11 cellular contexts compared by ENCODE assay signal in genomic region chr7:116341222-116341907, GRCh38.
DNase-seq lines count a peak whose midpoint lies in the region; ATAC-seq and TF ChIP-seq lines count a peak whose summit lies in the region.
"Had no signal": no experiment of that assay in that cellular context is flagged by ENCODE, and none has a peak within 500 bp of the region (broad histone marks: within the 10 kb centered on the region; RNA-seq: fewer than 3 reads in every experiment).

No MANE protein-coding gene starts in this region.

- peak; percentile 65 for TF ChIP-seq CTCF in Loucy (conservative IDR thresholded peaks at IDR 0.05; ENCODE audit: low read length)
- peak; percentile 62 for TF ChIP-seq CTCF in endodermal cell (conservative IDR thresholded peaks at IDR 0.05)
- peak in 1 of 4 experiments; percentile 20 for TF ChIP-seq CTCF in sigmoid colon (IDR thresholded peaks at IDR 0.05)

- 86 to 87% methylated on average over 1 to 3 of the region's 4 CpGs for WGBS in endodermal cell (ENCODE audit: insufficient coverage in 1 of 2, insufficient read length in 1 of 2), 2 experiments
- WGBS in sigmoid colon, 2 donors: 78 to 84% methylated on average over 4 of the region's 4 CpGs

- peak overlapping the region; percentile 72 for H3K4me2 ChIP-seq in Loucy (ENCODE audit: low read depth, low read length, poor library complexity, severe bottlenecking)

- H3K27me3 Mint-ChIP-seq in endodermal cell (ENCODE audit: insufficient read depth): no peaks in the 10 kb centered on the region
- H3K27me3 Mint-ChIP-seq in activated CD4-positive, alpha-beta T cell treated with anti-CD3 and anti-CD28 coated beads, Interleukin-2, amount 10 ng/mL, durations not matched to agents 24 days and 14 days: peaks cover 19% of the 10 kb centered on the region
- H3K27me3 Mint-ChIP-seq: progenitor cell of endocrine pancreas had no signal

- no peaks in the 10 kb centered on the region for H3K36me3 Mint-ChIP-seq in endodermal cell (ENCODE audit: low read depth)
- no peaks in the 10 kb centered on the region for H3K36me3 Mint-ChIP-seq in activated CD4-positive, alpha-beta T cell treated with anti-CD3 and anti-CD28 coated beads, Interleukin-2, amount 10 ng/mL, durations not matched to agents 24 days and 14 days (ENCODE audit: low read depth)

- no peak for TF ChIP-seq POLR2A in sigmoid colon (IDR thresholded peaks at IDR 0.05)

- ATAC-seq in GM19463 (IDR thresholded peaks at IDR 0.05; ENCODE audit: unreplicated experiment) (peak; percentile 44), GM18520 (IDR thresholded peaks at IDR 0.05; ENCODE audit: unreplicated experiment) (no peak)
- ATAC-seq: activated T-cell treated with anti-CD3 and anti-CD28 coated beads, Interleukin-2, amount 50 U/mL, for 4 hours had no signal

- no peaks in the 10 kb centered on the region for H3K27me3 ChIP-seq in Loucy (ENCODE audit: insufficient read depth, low read length, poor library complexity, severe bottlenecking)
- no peaks in the 10 kb centered on the region for H3K27me3 ChIP-seq in endodermal cell (ENCODE audit: control insufficient read depth, insufficient read depth, low read length, poor library complexity, severe bottlenecking)
- no peaks in the 10 kb centered on the region for H3K27me3 ChIP-seq in sigmoid colon

- peak overlapping the region; percentile 67 for H2AFZ ChIP-seq in Loucy (ENCODE audit: low read length)

- peak overlapping the region; percentile 50 for H3K9ac ChIP-seq in Loucy (ENCODE audit: low read depth, low read length, poor library complexity, severe bottlenecking)
- no peak overlapping the region for H3K9ac ChIP-seq in endodermal cell (ENCODE audit: extremely low read depth, low read length, poor library complexity, severe bottlenecking)

- no peaks in the 10 kb centered on the region for H3K36me3 ChIP-seq in Loucy (ENCODE audit: insufficient read depth, low read length)
- no peaks in the 10 kb centered on the region for H3K36me3 ChIP-seq in endodermal cell (ENCODE audit: control insufficient read depth, insufficient read depth, low read length)
- H3K36me3 ChIP-seq in sigmoid colon: no peaks in the 10 kb centered on the region

- H3K4me3 Mint-ChIP-seq in endodermal cell: no peak overlapping the region
- H3K4me3 Mint-ChIP-seq in activated CD4-positive, alpha-beta T cell treated with anti-CD3 and anti-CD28 coated beads, Interleukin-2, amount 10 ng/mL, durations not matched to agents 24 days and 14 days: no peak overlapping the region
- H3K4me3 Mint-ChIP-seq: activated T-cell treated with anti-CD3 and anti-CD28 coated beads, Interleukin-2, amount 50 U/mL, for 4 hours had no signal

- H3K4me3 ChIP-seq in Loucy (ENCODE audit: low read length, poor library complexity, severe bottlenecking) (peak overlapping the region; percentile 50), endodermal cell (ENCODE audit: low read length) (no peak overlapping the region), sigmoid colon (no peak overlapping the region)

- peaks cover 12% of the 10 kb centered on the region for H3K4me1 Mint-ChIP-seq in endodermal cell
- H3K4me1 Mint-ChIP-seq in activated CD4-positive, alpha-beta T cell treated with anti-CD3 and anti-CD28 coated beads, Interleukin-2, amount 10 ng/mL, durations not matched to agents 24 days and 14 days: no peaks in the 10 kb centered on the region

- no peaks in the 10 kb centered on the region for H3K79me2 ChIP-seq in Loucy (ENCODE audit: insufficient read depth, low read length)

- H3K9me3 Mint-ChIP-seq in endodermal cell: peaks cover 4% of the 10 kb centered on the region
- no peaks in the 10 kb centered on the region for H3K9me3 Mint-ChIP-seq in activated CD4-positive, alpha-beta T cell treated with anti-CD3 and anti-CD28 coated beads, Interleukin-2, amount 10 ng/mL, durations not matched to agents 24 days and 14 days
- H3K9me3 Mint-ChIP-seq: activated T-cell treated with anti-CD3 and anti-CD28 coated beads, Interleukin-2, amount 50 U/mL, for 4 hours had no signal

- H3K9me3 ChIP-seq in Loucy (ENCODE audit: insufficient read depth, low read depth, low read length) (peaks cover 2% of the 10 kb centered on the region; the same call in 1 of the 2 replicates), endodermal cell (ENCODE audit: control insufficient read depth, low read length) (peaks cover 6% of the 10 kb centered on the region), sigmoid colon (no peaks in the 10 kb centered on the region)

- TF ChIP-seq EP300 in sigmoid colon (IDR thresholded peaks at IDR 0.05): no peak

- no peaks in the 10 kb centered on the region for H3K9me2 ChIP-seq in Loucy (replicated peaks; ENCODE audit: low read depth, low read length)

- no peaks in the 10 kb centered on the region for H4K20me1 ChIP-seq in Loucy (ENCODE audit: insufficient read depth, low read length, poor library complexity, severe bottlenecking)

- peaks cover 42% of the 10 kb centered on the region for H3K4me1 ChIP-seq in Loucy (ENCODE audit: insufficient read depth, low read length, poor library complexity, severe bottlenecking)
- H3K4me1 ChIP-seq in endodermal cell (ENCODE audit: control insufficient read depth, insufficient read depth, low read length): peaks cover 3% of the 10 kb centered on the region
- peaks cover 0 to 46% (median 15%) of the 10 kb centered on the region in 4 donors for H3K4me1 ChIP-seq in sigmoid colon

- intact Hi-C loops in sigmoid colon (cut with DNase I): loop anchor here (10.0 kb wide), 1 partner anchor 167 kb away; no protein-coding TSS in a partner anchor
- intact Hi-C loops in activated CD4-positive, alpha-beta T cell treated with anti-CD3 and anti-CD28 coated beads, Interleukin-2, amount 10 ng/mL, durations not matched to agents 24 days and 14 days (cut with micrococcal nuclease): loop anchor here (10.0 kb wide), 1 partner anchor 167 kb away; no protein-coding TSS in a partner anchor

- no peak for DNase-seq in endodermal cell
- no peak for DNase-seq in sigmoid colon
- DNase-seq in activated CD4-positive, alpha-beta T cell treated with anti-CD3 and anti-CD28 coated beads, Interleukin-2, amount 10 ng/mL, durations not matched to agents 24 days and 14 days: no peak
- DNase-seq in activated CD4-positive, alpha-beta T cell treated with anti-CD3 and anti-CD28 coated beads, Interleukin-2, amount 50 U/mL, for 4 hours: no peak
- DNase-seq: activated T-cell treated with anti-CD3 and anti-CD28 coated beads, Interleukin-2, amount 50 U/mL, for 4 hours; cortex of kidney; NCI-H2081 treated with DMSO at 0.1 percent for 48 hours had no signal

- H3F3A ChIP-seq in Loucy (ENCODE audit: low read depth): 0 out of 2 replicates have a peak, but pooled peaks cover 6% of the 10 kb centered on the region

- H3K27ac Mint-ChIP-seq in endodermal cell: no peak overlapping the region
- no peak overlapping the region for H3K27ac Mint-ChIP-seq in activated CD4-positive, alpha-beta T cell treated with anti-CD3 and anti-CD28 coated beads, Interleukin-2, amount 10 ng/mL, durations not matched to agents 24 days and 14 days
- H3K27ac Mint-ChIP-seq: progenitor cell of endocrine pancreas had no signal

- H3K27ac ChIP-seq in endodermal cell (ENCODE audit: low read depth, low read length) (no peak overlapping the region), sigmoid colon (peak overlapping the region in 3 of 4 donors; percentile 51 to 57 (median 56))
